In the genomic region with DNA sequence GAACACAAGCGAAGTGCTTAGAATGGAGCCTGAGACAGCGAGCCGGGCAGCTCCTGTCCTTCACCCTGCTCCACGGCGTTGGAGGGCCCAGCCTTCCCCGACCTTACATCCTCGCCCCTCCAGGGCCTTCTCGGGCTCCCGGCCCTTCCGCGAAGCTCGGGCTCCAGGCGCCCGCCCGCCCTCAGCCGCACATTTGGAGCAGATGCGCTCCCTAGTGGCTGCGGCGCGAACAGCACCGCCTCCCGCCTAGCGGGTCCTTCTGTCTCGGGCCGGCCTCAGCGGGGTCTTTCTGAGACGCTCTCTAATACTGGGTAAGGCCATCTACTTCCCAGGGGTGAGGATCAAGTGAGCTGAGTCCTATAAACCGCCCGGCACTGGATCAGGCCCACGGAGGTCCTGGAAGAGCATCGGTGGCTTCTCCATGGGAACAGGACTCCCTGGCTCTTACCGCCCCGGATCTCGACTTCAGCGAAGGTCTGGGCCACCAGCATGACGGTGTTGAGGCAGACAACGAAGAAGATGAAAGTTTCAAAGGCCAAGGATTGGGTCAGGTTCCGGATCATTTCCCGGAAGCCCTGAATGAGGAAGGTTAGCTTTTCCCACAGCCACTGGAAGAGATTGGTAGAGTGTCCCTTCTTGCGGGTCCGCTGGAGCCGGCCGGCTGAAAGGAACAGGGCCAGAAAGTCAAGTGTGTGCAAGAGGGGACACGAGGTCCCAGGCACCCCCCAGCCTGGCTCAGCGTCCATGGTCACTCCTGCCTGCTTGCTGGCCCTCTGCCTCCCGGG, we compare ENCODE assay signal across 8 cellular contexts. TPM values are rescaled to one million over a fixed set of nuclear protein-coding genes. Genes with fewer than 3 reads are reported as not detected.
DNase-seq lines count a peak whose midpoint lies in the region; ATAC-seq and TF ChIP-seq lines count a peak whose summit lies in the region.

No MANE protein-coding gene starts in this region.

- peak; percentile 86 for TF ChIP-seq CTCF in Loucy (conservative IDR thresholded peaks at IDR 0.05; ENCODE audit: low read length)
- peak; percentile 97 for TF ChIP-seq CTCF in left ventricle myocardium inferior (IDR thresholded peaks at IDR 0.05; ENCODE audit: borderline replicate concordance)
- peak; percentile 91 for TF ChIP-seq CTCF in retinal pigment epithelial cell (conservative IDR thresholded peaks at IDR 0.05; ENCODE audit: low read depth, low read length)

- H3F3A ChIP-seq in Loucy (ENCODE audit: low read depth) = no peaks in the 10 kb centered on the region

- H3K27ac ChIP-seq in left ventricle myocardium inferior (replicated peaks) = no peak overlapping the region

- no peak overlapping the region for H3K4me3 Mint-ChIP-seq in activated naive CD8-positive, alpha-beta T cell treated with anti-CD3 and anti-CD28 coated beads, Interleukin-2, amount 50 U/mL, for 24 hours

- no peaks in the 10 kb centered on the region for H3K9me3 ChIP-seq in Loucy (ENCODE audit: insufficient read depth, low read depth, low read length)
- no peaks in the 10 kb centered on the region for H3K9me3 ChIP-seq in left ventricle myocardium inferior (replicated peaks)

- H4K20me1 ChIP-seq in Loucy (ENCODE audit: insufficient read depth, low read length, poor library complexity, severe bottlenecking) = no peaks in the 10 kb centered on the region

- H3K79me2 ChIP-seq in Loucy (ENCODE audit: insufficient read depth, low read length) = no peaks in the 10 kb centered on the region

- H3K27me3 Mint-ChIP-seq in activated naive CD8-positive, alpha-beta T cell treated with anti-CD3 and anti-CD28 coated beads, Interleukin-2, amount 50 U/mL, for 24 hours = peaks cover 7% of the 10 kb centered on the region

- H3K4me3 ChIP-seq in Loucy (ENCODE audit: low read length, poor library complexity, severe bottlenecking) (no peak overlapping the region), left ventricle myocardium inferior (peak overlapping the region; percentile 40), retinal pigment epithelial cell (ENCODE audit: low read length) (no peak overlapping the region)

- intact Hi-C loops in left ventricle myocardium inferior (cut with micrococcal nuclease) = no loop called here

- H3K4me2 ChIP-seq in Loucy (ENCODE audit: low read depth, low read length, poor library complexity, severe bottlenecking) = peak overlapping the region; percentile 62

- no peak overlapping the region for H3K27ac Mint-ChIP-seq in activated naive CD8-positive, alpha-beta T cell treated with anti-CD3 and anti-CD28 coated beads, Interleukin-2, amount 50 U/mL, for 24 hours

- H3K36me3 Mint-ChIP-seq in activated naive CD8-positive, alpha-beta T cell treated with anti-CD3 and anti-CD28 coated beads, Interleukin-2, amount 50 U/mL, for 24 hours (ENCODE audit: low read depth) = no peaks in the 10 kb centered on the region

- H3K9me2 ChIP-seq in Loucy (replicated peaks; ENCODE audit: low read depth, low read length) = no peaks in the 10 kb centered on the region

- H3K9ac ChIP-seq in Loucy (ENCODE audit: low read depth, low read length, poor library complexity, severe bottlenecking) = peak overlapping the region; percentile 37

- no peaks in the 10 kb centered on the region for H3K27me3 ChIP-seq in Loucy (ENCODE audit: insufficient read depth, low read length, poor library complexity, severe bottlenecking)
- H3K27me3 ChIP-seq in left ventricle myocardium inferior (ENCODE audit: low read depth) = peaks cover 18% of the 10 kb centered on the region

- H2AFZ ChIP-seq in Loucy (ENCODE audit: low read length) = peak overlapping the region; percentile 96

- H3K9me3 Mint-ChIP-seq in activated naive CD8-positive, alpha-beta T cell treated with anti-CD3 and anti-CD28 coated beads, Interleukin-2, amount 50 U/mL, for 24 hours = no peaks in the 10 kb centered on the region

- ATAC-seq in activated naive CD8-positive, alpha-beta T cell treated with anti-CD3 and anti-CD28 coated beads, Interleukin-2, amount 50 U/mL, for 24 hours = peak; percentile 84
- no peak for ATAC-seq in GM19397 (IDR thresholded peaks at IDR 0.05; ENCODE audit: unreplicated experiment)
- no peak for ATAC-seq in GM19351 (IDR thresholded peaks at IDR 0.05; ENCODE audit: unreplicated experiment)

- H3K4me1 ChIP-seq in Loucy (ENCODE audit: insufficient read depth, low read length, poor library complexity, severe bottlenecking) (peaks cover 20% of the 10 kb centered on the region), left ventricle myocardium inferior (peaks cover 10% of the 10 kb centered on the region)

- peaks cover 16% of the 10 kb centered on the region for H3K4me1 Mint-ChIP-seq in activated naive CD8-positive, alpha-beta T cell treated with anti-CD3 and anti-CD28 coated beads, Interleukin-2, amount 50 U/mL, for 24 hours

- DNase-seq in ELR (ENCODE audit: low read depth) (peak; percentile 75), T follicular helper cell (ENCODE audit: low read depth) (peak; percentile 64), left ventricle myocardium inferior (peak; percentile 75), retinal pigment epithelial cell (ENCODE audit: low read depth) (no peak)
- peak; percentile 92 for DNase-seq in activated naive CD8-positive, alpha-beta T cell treated with anti-CD3 and anti-CD28 coated beads, Interleukin-2, amount 50 U/mL, for 24 hours

- H3K36me3 ChIP-seq in Loucy (ENCODE audit: insufficient read depth, low read length) (no peaks in the 10 kb centered on the region), left ventricle myocardium inferior (no peaks in the 10 kb centered on the region)

RNA-seq across cellular contexts. Expression of a gene that starts 3.7 kb away (rescaled TPM):
- not detected for total RNA-seq in left ventricle myocardium inferior

RNA-seq across cellular contexts. Expression of a gene that starts 10.8 kb away (rescaled TPM):
- not detected for total RNA-seq in left ventricle myocardium inferior

RNA-seq across cellular contexts. Expression of a gene that starts 20.3 kb away (rescaled TPM):
- total RNA-seq in left ventricle myocardium inferior = 215 TPM

RNA-seq across cellular contexts. Expression of a gene that starts 20.6 kb away (rescaled TPM):
- 19.7 TPM for total RNA-seq in left ventricle myocardium inferior

RNA-seq across cellular contexts. Expression of a gene that starts 26.4 kb away (rescaled TPM):
- total RNA-seq in left ventricle myocardium inferior = 1.3 TPM
